19 cellular contexts compared by ENCODE assay signal in the genomic region with DNA sequence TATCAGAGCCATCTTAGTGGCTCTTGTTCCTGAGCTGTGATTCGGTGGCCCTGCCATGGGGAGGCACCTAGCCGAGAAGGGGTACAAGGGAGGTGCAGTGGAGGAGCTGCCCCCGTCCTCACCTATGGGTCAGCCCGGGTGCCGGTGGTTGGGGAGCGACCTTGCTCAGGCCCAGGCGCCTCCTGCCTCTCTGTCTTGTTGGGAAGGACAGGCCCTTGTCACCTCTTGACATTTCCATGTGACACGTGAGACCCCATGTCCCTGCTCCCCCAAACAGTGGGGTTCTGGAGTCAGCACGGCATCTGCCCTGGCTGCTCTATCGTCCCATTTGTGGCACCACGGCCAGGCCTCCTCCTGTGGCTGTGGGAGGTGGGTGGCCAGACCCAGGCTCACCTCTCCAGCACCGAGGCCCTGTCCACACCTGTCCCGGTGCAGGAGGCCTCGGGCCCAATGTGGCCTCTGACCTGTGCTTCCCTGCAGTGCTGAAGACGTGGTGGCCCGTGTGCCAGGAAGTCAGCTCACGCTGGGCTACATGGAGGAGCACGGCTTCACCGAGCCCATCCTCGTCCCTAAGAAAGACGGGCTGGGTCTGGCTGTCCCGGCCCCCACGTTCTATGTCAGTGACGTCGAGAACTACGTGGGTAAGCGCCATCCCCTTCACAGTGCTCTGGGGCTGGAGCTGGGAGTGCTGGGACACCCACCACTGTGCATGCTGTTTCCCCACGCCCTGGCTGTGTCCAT.
A peak's percentile ranks its signal among the peaks of the same experiment; 100 is the strongest.
DNase-seq lines count a peak whose midpoint lies in the region; ATAC-seq and TF ChIP-seq lines count a peak whose summit lies in the region.
"Had no signal": no experiment of that assay in that cellular context is flagged by ENCODE, and none has a peak within 500 bp of the region (broad histone marks: within the 10 kb centered on the region; RNA-seq: fewer than 3 reads in every experiment).

No MANE protein-coding gene starts in this region.

- no peaks in the 10 kb centered on the region for H3K27me3 Mint-ChIP-seq in natural killer cell treated with Interleukin-12 subunit alpha and Interleukin-12 subunit beta and Interleukin-15 and Interleukin-18, amount 100 ng/mL, for 72 hours
- H3K27me3 Mint-ChIP-seq: activated CD4-positive, alpha-beta T cell treated with anti-CD3 and anti-CD28 coated beads, Interleukin-2, amount 10 ng/mL, durations not matched to agents 24 days and 14 days; central memory CD8-positive, alpha-beta T cell had no signal

- H3K9me3 ChIP-seq in heart left ventricle (no peaks in the 10 kb centered on the region), right atrium auricular region (no peaks in the 10 kb centered on the region), upper lobe of left lung (no peaks in the 10 kb centered on the region), HAP-1 (no peaks in the 10 kb centered on the region)

- H3K4me1 Mint-ChIP-seq in natural killer cell treated with Interleukin-12 subunit alpha and Interleukin-12 subunit beta and Interleukin-15 and Interleukin-18, amount 100 ng/mL, for 72 hours (ENCODE audit: low read depth in 2 of 2): peaks cover 0 to 6% of the 10 kb centered on the region in 2 donors
- H3K4me1 Mint-ChIP-seq: activated CD4-positive, alpha-beta T cell treated with anti-CD3 and anti-CD28 coated beads, Interleukin-2, amount 10 ng/mL, durations not matched to agents 24 days and 14 days had no signal

- H3K27me3 ChIP-seq in heart left ventricle (no peaks in the 10 kb centered on the region), right atrium auricular region (no peaks in the 10 kb centered on the region), upper lobe of left lung (no peaks in the 10 kb centered on the region), HAP-1 (ENCODE audit: low read depth) (no peaks in the 10 kb centered on the region)

- H3K4me3 ChIP-seq in heart left ventricle (no peak overlapping the region), right atrium auricular region (no peak overlapping the region), upper lobe of left lung (no peak overlapping the region), HAP-1 (no peak overlapping the region)

- TF ChIP-seq CTCF in heart left ventricle (IDR thresholded peaks at IDR 0.05) (no peak), right atrium auricular region (IDR thresholded peaks at IDR 0.05) (no peak), upper lobe of left lung (IDR thresholded peaks at IDR 0.05) (no peak)

- no peak for TF ChIP-seq EP300 in upper lobe of left lung (IDR thresholded peaks at IDR 0.05)

- H3K36me3 Mint-ChIP-seq in natural killer cell treated with Interleukin-12 subunit alpha and Interleukin-12 subunit beta and Interleukin-15 and Interleukin-18, amount 100 ng/mL, for 72 hours: peaks cover 6% of the 10 kb centered on the region

- H3K36me3 ChIP-seq in heart left ventricle (peaks cover 4 to 83% (median 58%) of the 10 kb centered on the region in 9 donors), right atrium auricular region (peaks cover 45% of the 10 kb centered on the region), upper lobe of left lung (peaks cover 12 to 86% (median 54%) of the 10 kb centered on the region in 4 donors), HAP-1 (replicated peaks) (peaks cover 10% of the 10 kb centered on the region)

- H3K27ac ChIP-seq in heart left ventricle (no peak overlapping the region), right atrium auricular region (no peak overlapping the region), upper lobe of left lung (no peak overlapping the region)
- H3K27ac ChIP-seq: C4-2B, epithelial cell of prostate had no signal

- ATAC-seq in heart left ventricle: peak in 1 of 4 donors; percentile 18
- no peak for ATAC-seq in natural killer cell treated with Interleukin-12 subunit alpha and Interleukin-12 subunit beta and Interleukin-15 and Interleukin-18, amount 100 ng/mL, for 72 hours
- ATAC-seq in upper lobe of left lung (ENCODE audit: low FRiP score in 2 of 2): peak in 1 of 2 donors; percentile 12
- ATAC-seq: Panc1 had no signal

- H3K27ac Mint-ChIP-seq in natural killer cell treated with Interleukin-12 subunit alpha and Interleukin-12 subunit beta and Interleukin-15 and Interleukin-18, amount 100 ng/mL, for 72 hours: no peak overlapping the region
- H3K27ac Mint-ChIP-seq: activated CD4-positive, alpha-beta T cell treated with anti-CD3 and anti-CD28 coated beads, Interleukin-2, amount 10 ng/mL, durations not matched to agents 24 days and 14 days; activated naive CD4-positive, alpha-beta T cell treated with anti-CD3 and anti-CD28 coated beads for 36 hours; T-helper 1 cell treated with Interleukin-12 subunit alpha and Interleukin-12 subunit beta and Interleukin-4 antibody, amounts not matched to agents 30 μg/mL and 1 μg/mL, for 36 hours had no signal

- H3K4me1 ChIP-seq in heart left ventricle: peaks cover 0 to 18% (median 1%) of the 10 kb centered on the region in 12 donors
- no peaks in the 10 kb centered on the region for H3K4me1 ChIP-seq in right atrium auricular region
- no peaks in the 10 kb centered on the region for H3K4me1 ChIP-seq in upper lobe of left lung
- H3K4me1 ChIP-seq in HAP-1: peaks cover 17% of the 10 kb centered on the region

- no peak overlapping the region for H3K4me3 Mint-ChIP-seq in natural killer cell treated with Interleukin-12 subunit alpha and Interleukin-12 subunit beta and Interleukin-15 and Interleukin-18, amount 100 ng/mL, for 72 hours
- H3K4me3 Mint-ChIP-seq: activated CD4-positive, alpha-beta T cell treated with anti-CD3 and anti-CD28 coated beads, Interleukin-2, amount 10 ng/mL, durations not matched to agents 24 days and 14 days; activated naive CD4-positive, alpha-beta T cell treated with anti-CD3 and anti-CD28 coated beads for 36 hours; central memory CD8-positive, alpha-beta T cell; H9; T-helper 1 cell treated with Interleukin-12 subunit alpha and Interleukin-12 subunit beta and Interleukin-4 antibody, amounts not matched to agents 30 μg/mL and 1 μg/mL, for 36 hours had no signal

- TF ChIP-seq POLR2A in heart left ventricle (IDR thresholded peaks at IDR 0.05): no peak
- no peak for TF ChIP-seq POLR2A in upper lobe of left lung (IDR thresholded peaks at IDR 0.05)

- intact Hi-C loops in heart left ventricle (cut with DNase I): no loop called here

- in situ Hi-C loops in HAP-1 (cut with MboI; ENCODE audit: low sequenced_read_pairs): no loop called here

- no peaks in the 10 kb centered on the region for H3K9me3 Mint-ChIP-seq in natural killer cell treated with Interleukin-12 subunit alpha and Interleukin-12 subunit beta and Interleukin-15 and Interleukin-18, amount 100 ng/mL, for 72 hours
- H3K9me3 Mint-ChIP-seq: activated CD4-positive, alpha-beta T cell treated with anti-CD3 and anti-CD28 coated beads, Interleukin-2, amount 10 ng/mL, durations not matched to agents 24 days and 14 days; activated naive CD4-positive, alpha-beta T cell treated with anti-CD3 and anti-CD28 coated beads for 36 hours; central memory CD8-positive, alpha-beta T cell; H9; T-helper 1 cell treated with Interleukin-12 subunit alpha and Interleukin-12 subunit beta and Interleukin-4 antibody, amounts not matched to agents 30 μg/mL and 1 μg/mL, for 36 hours had no signal

- 94 to 97% (median 95%) methylated on average over 19 to 28 of the region's 28 CpGs for WGBS in heart left ventricle, 4 donors
- 97% methylated on average over 5 to 28 of the region's 28 CpGs for WGBS in upper lobe of left lung, 2 donors

- DNase-seq in heart left ventricle (peak in 3 of 5 donors; percentile 4 to 54 (median 14)), right atrium auricular region (ENCODE audit: low spot score) (no peak), upper lobe of left lung (peak; percentile 15 to 48), NCI-H446 treated with DMSO at 0.1 percent for 48 hours (lab: John Stamatoyannopoulos, UW) (no peak), HAP-1 (ENCODE audit: low spot score in 2 of 2) (no peak), midbrain (lab: John Stamatoyannopoulos, UW) (no peak)
- DNase-seq in activated CD8-positive, alpha-beta memory T cell treated with anti-CD3 and anti-CD28 coated beads, Interleukin-2, amount 50 U/mL, for 4 hours: peak; percentile 9
- DNase-seq in natural killer cell treated with Interleukin-12 subunit alpha and Interleukin-12 subunit beta and Interleukin-15 and Interleukin-18, amount 100 ng/mL, for 72 hours (ENCODE audit: low spot score): peak; percentile 51
- DNase-seq: activated CD4-positive, alpha-beta T cell treated with anti-CD3 and anti-CD28 coated beads, Interleukin-2, amount 10 ng/mL, durations not matched to agents 24 days and 14 days; activated naive CD4-positive, alpha-beta T cell treated with anti-CD3 and anti-CD28 coated beads for 36 hours; H9; IMR-90; NCI-H2081 treated with DMSO at 0.1 percent for 48 hours; NCI-H510A treated with DMSO at 0.1 percent for 48 hours had no signal

Comparison
In these comparisons a context has a peak if more than half of its experiments do, and no peak if none do; other contexts are left out.
1. DNase-seq: peak in heart left ventricle (3 of 5), activated CD8-positive, alpha-beta memory T cell treated with anti-CD3 and anti-CD28 coated beads, Interleukin-2, amount 50 U/mL, for 4 hours (single experiment), natural killer cell treated with Interleukin-12 subunit alpha and Interleukin-12 subunit beta and Interleukin-15 and Interleukin-18, amount 100 ng/mL, for 72 hours (single experiment) and upper lobe of left lung (2 of 2); none in right atrium auricular region (single experiment), NCI-H446 treated with DMSO at 0.1 percent for 48 hours (single experiment), HAP-1 (0 of 2) and midbrain (single experiment).